In the genomic region with DNA sequence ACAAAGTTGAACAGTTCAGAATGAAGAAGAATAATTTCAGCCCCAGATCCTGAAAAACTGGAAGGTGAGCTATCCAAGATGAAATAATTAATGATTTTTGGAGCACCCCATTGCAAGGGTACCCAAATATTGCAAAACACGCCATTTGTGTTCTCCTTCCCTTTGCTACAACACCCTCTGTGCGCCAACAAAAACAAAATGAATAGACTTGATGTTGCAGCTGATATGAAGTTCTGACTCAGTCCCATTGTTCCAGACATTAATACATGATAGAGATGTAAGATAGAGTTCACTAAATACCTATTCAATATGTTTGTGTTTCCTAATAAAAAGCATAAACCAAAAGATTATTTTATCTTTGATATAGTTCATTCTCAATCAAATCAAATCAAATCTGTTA, we compare ENCODE assay signal across 26 cellular contexts.
"Had no signal": no experiment of that assay in that cellular context is flagged by ENCODE, and none has a peak within 500 bp of the region (broad histone marks: within the 10 kb centered on the region; RNA-seq: fewer than 3 reads in every experiment).

No MANE protein-coding gene starts in this region.

- H3K36me3 ChIP-seq: left lung, lower lobe of right lung, sigmoid colon, stomach, thyroid gland, upper lobe of right lung had no signal

- H3K9me3 ChIP-seq: left lung, lower lobe of right lung, mucosa of descending colon, sigmoid colon, stomach, thyroid gland, upper lobe of right lung had no signal

- ATAC-seq: left lung; lower lobe of right lung; mucosa of descending colon; natural killer cell treated with Interleukin-12 subunit alpha and Interleukin-12 subunit beta and Interleukin-15 and Interleukin-18, amount 100 ng/mL, for 72 hours; stimulated activated naive B cell treated with anti-CD40 and anti-IgM and Interleukin-4, amounts not matched to agents 10 μg/mL and 1 μg/mL and 100 μg/mL, for 72 hours; T-helper 17 cell; upper lobe of right lung had no signal

- DNase-seq: activated CD4-positive, alpha-beta memory T cell treated with anti-CD3 and anti-CD28 coated beads, Interleukin-2, amount 10 ng/mL, durations not matched to agents 7 days and 5 days; activated CD4-positive, alpha-beta T cell treated with anti-CD3 and anti-CD28 coated beads for 1 hour; activated CD4-positive, alpha-beta T cell treated with anti-CD3 and anti-CD28 coated beads, Interleukin-2, amount 10 ng/mL, durations not matched to agents 7 days and 5 days; activated CD8-positive, alpha-beta memory T cell treated with anti-CD3 and anti-CD28 coated beads, Interleukin-2, amount 50 U/mL, for 48 hours; activated gamma-delta T cell; activated naive CD4-positive, alpha-beta T cell treated with anti-CD3 and anti-CD28 coated beads, Interleukin-2, amount 10 ng/mL, durations not matched to agents 7 days and 5 days; activated T-cell treated with anti-CD3 and anti-CD28 coated beads, Interleukin-2, amount 50 U/mL, for 24 hours; amygdala; effector CD8-positive, alpha-beta T cell; erythroblast; foreskin fibroblast; left lung; lower lobe of right lung; mucosa of descending colon; posterior cingulate gyrus; retina; sigmoid colon; stimulated activated CD4-positive, alpha-beta T cell treated with anti-CD3 and anti-CD28 coated beads, Interleukin-1b, Interleukin-23, amount 100 ng/mL, for 48 hours; stimulated activated naive B cell treated with anti-CD40 and anti-IgM and Interleukin-4, amounts not matched to agents 10 μg/mL and 1 μg/mL and 100 μg/mL, for 72 hours; stomach; T-helper 17 cell; T1000; thyroid gland; upper lobe of right lung had no signal

- H3K27ac ChIP-seq: left lung, lower lobe of right lung, sigmoid colon, stomach, thyroid gland, upper lobe of right lung had no signal

- H3K4me2 ChIP-seq: smooth muscle cell had no signal

- H3K4me3 ChIP-seq: left lung, lower lobe of right lung, mucosa of descending colon, sigmoid colon, smooth muscle cell, stomach, thyroid gland, upper lobe of right lung had no signal

- H3K4me1 ChIP-seq: thyroid gland had no signal

- H3K27me3 ChIP-seq: thyroid gland had no signal
